In the genomic region with DNA sequence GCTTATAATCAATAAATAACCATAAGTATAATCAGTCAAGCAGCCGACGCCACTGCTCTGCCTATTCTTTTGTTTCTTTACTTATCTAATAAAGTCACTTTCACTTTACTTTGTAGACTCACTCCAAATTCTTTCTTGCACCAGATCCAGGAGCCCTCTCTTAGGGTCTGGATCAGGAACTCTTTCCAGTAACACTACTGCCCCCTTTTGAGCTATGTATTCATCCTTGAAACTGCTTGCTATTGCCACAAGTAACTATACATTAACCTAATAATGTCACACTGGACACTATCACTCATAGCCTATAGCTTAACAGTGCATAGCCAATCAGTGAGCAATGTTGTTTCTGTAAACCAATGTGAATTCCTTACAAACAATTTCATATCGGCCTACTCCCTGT, we compare ENCODE assay signal across 14 cellular contexts. TPM values are rescaled to one million over a fixed set of nuclear protein-coding genes. Genes with fewer than 3 reads are reported as not detected.
DNase-seq lines count a peak whose midpoint lies in the region; ATAC-seq and TF ChIP-seq lines count a peak whose summit lies in the region.
"Had no signal": no experiment of that assay in that cellular context is flagged by ENCODE, and none has a peak within 500 bp of the region (broad histone marks: within the 10 kb centered on the region; RNA-seq: fewer than 3 reads in every experiment).

No MANE protein-coding gene starts in this region.

- peak; percentile 36 for TF ChIP-seq CTCF in AG10803 (conservative IDR thresholded peaks at IDR 0.05; ENCODE audit: low read length)
- TF ChIP-seq CTCF in HCT116 (IDR thresholded peaks at IDR 0.05 in 2 of 3, conservative IDR thresholded peaks at IDR 0.05 in 1 of 3; ENCODE audit: borderline replicate concordance in 1 of 3, insufficient read depth in 1 of 3, low read depth in 2 of 3, low read length in 2 of 3): peak in 1 of 3 experiments; percentile 24; a peak in 1 of 6 replicates
- TF ChIP-seq CTCF in astrocyte of the cerebellum (IDR thresholded peaks at IDR 0.05; ENCODE audit: low read depth, low read length, missing control alignments): peak; percentile 27

- RAD21 ChIA-PET in HCT116 (lab: Charles Lee; ENCODE audit: low non-redundant PET in 1 of 2, low total read pairs in 2 of 2, uncharacterized antibody in 2 of 2, unreplicated experiment in 2 of 2): interaction anchor here in 1 of 2 experiments (0.6 kb wide), 1 partner anchor 28 kb away, joined by 3 read pairs; no protein-coding TSS in a partner anchor

- ATAC-seq in HCT116 (peak; percentile 60; the same call in 1 of the 2 replicates), left lobe of liver (no peak)
- ATAC-seq: naive thymus-derived CD4-positive, alpha-beta T cell; T-cell had no signal

- H3K27ac ChIP-seq in HCT116 (ENCODE audit: low read depth, low read length): no peak overlapping the region

- POLR2A ChIA-PET in HCT116 (lab: Charles Lee): no interaction called here

- H3K4me3 ChIP-seq in AG10803 (ENCODE audit: low read length): no peak overlapping the region
- H3K4me3 ChIP-seq in HCT116 (replicated peaks in 1 of 2; ENCODE audit: low read depth in 1 of 2, low read length in 2 of 2): no peak overlapping the region
- no peak overlapping the region for H3K4me3 ChIP-seq in astrocyte of the cerebellum (ENCODE audit: low read depth, low read length)

- no peaks in the 10 kb centered on the region for H4K20me1 ChIP-seq in HCT116 (ENCODE audit: insufficient read depth)

- BruUV-seq in HCT116 (replicated peaks; lab: Mats Ljungman, UMichigan): no TSS peak

- H3K9me2 ChIP-seq in HCT116 (ENCODE audit: insufficient read depth): no peaks in the 10 kb centered on the region

- no peaks in the 10 kb centered on the region for H3K79me2 ChIP-seq in HCT116 (ENCODE audit: insufficient read depth, low read length)

- TF ChIP-seq RAD21 in HCT116 (IDR thresholded peaks at IDR 0.05; ENCODE audit: low read depth): peak; percentile 24; the same call in 1 of the 2 replicates

- no peak overlapping the region for H2AFZ ChIP-seq in HCT116 (ENCODE audit: low read depth, low read length, poor library complexity, severe bottlenecking)

- peaks cover 0 to 5% of the 10 kb centered on the region in 2 experiments; a peak in 1 of 4 replicates for H3K4me1 ChIP-seq in HCT116 (ENCODE audit: control insufficient read depth in 1 of 2, insufficient read depth in 2 of 2, low read length in 2 of 2)

- CTCF ChIA-PET in HCT116 (lab: Charles Lee): interaction anchor here (1.0 to 2.2 kb wide), 3 partner anchors 9 to 52 kb away, joined by 3 to 5 read pairs (median 3); no protein-coding TSS in a partner anchor

- H3K9me3 ChIP-seq in HCT116 (ENCODE audit: control insufficient read depth in 1 of 2, insufficient read depth in 1 of 2, low read depth in 1 of 2, low read length in 2 of 2): no peaks in the 10 kb centered on the region

- in situ Hi-C loops in astrocyte of the cerebellum (cut with HindIII; ENCODE audit: low sequenced_read_pairs): no loop called here

- DNase-seq in AG10803 (ENCODE audit: low read depth): no peak
- no peak for DNase-seq in HCT116 (ENCODE audit: low read depth, low spot score)
- DNase-seq in astrocyte of the cerebellum (ENCODE audit: low read depth): no peak
- DNase-seq in islet precursor cell: peak; percentile 50
- no peak for DNase-seq in A172 (ENCODE audit: low spot score)
- no peak for DNase-seq in NCI-H1417 (lab: John Stamatoyannopoulos, UW)
- DNase-seq in left lobe of liver (ENCODE audit: low spot score): no peak
- no peak for DNase-seq in activated CD4-positive, alpha-beta T cell treated with anti-CD3 and anti-CD28 coated beads for 48 hours
- DNase-seq: activated CD4-positive, alpha-beta T cell treated with anti-CD3 and anti-CD28 coated beads, Interleukin-2, amount 50 U/mL, for 48 hours; activated naive CD4-positive, alpha-beta T cell treated with Interleukin-2 at 50 U/mL for 16 hours; DND-41; naive thymus-derived CD4-positive, alpha-beta T cell; NK-92 treated with Interleukin-12 subunit alpha and Interleukin-12 subunit beta, amount 100 ng/mL, for 24 hours; T-cell had no signal

- intact Hi-C loops in HCT116 (cut with micrococcal nuclease): no loop called here

- peaks cover 4% of the 10 kb centered on the region; the same call in 1 of the 2 replicates for H3K27me3 ChIP-seq in HCT116 (ENCODE audit: insufficient read depth, low read length)

- H3K9ac ChIP-seq in HCT116 (ENCODE audit: low read length): no peak overlapping the region

- H3K36me3 ChIP-seq in HCT116 (ENCODE audit: control insufficient read depth in 1 of 2, insufficient read depth in 2 of 2, low read length in 2 of 2): no peaks in the 10 kb centered on the region

- H3K4me2 ChIP-seq in HCT116 (ENCODE audit: low read length): no peak overlapping the region

- no peak for TF ChIP-seq POLR2A in HCT116 (IDR thresholded peaks at IDR 0.05; ENCODE audit: borderline replicate concordance, extremely low read depth, insufficient read depth, insufficient read length)

TF ChIP-seq in HCT116, 20 proteins besides CTCF, POLR2A, EP300 and RAD21:
- TF ChIP-seq JUND (IDR thresholded peaks at IDR 0.05) (no peak), SP1 (IDR thresholded peaks at IDR 0.05; ENCODE audit: low read depth) (no peak), SIN3A (IDR thresholded peaks at IDR 0.05; ENCODE audit: low read depth) (no peak), SRF (IDR thresholded peaks at IDR 0.05; ENCODE audit: low read depth) (no peak), ELF1 (IDR thresholded peaks at IDR 0.05; ENCODE audit: borderline replicate concordance, low read depth) (no peak), CEBPB (IDR thresholded peaks at IDR 0.05; ENCODE audit: low read depth) (no peak), ZBTB33 (IDR thresholded peaks at IDR 0.05; ENCODE audit: extremely low read depth, insufficient replicate concordance, low read length) (no peak), CBX3 (IDR thresholded peaks at IDR 0.05; ENCODE audit: low read depth) (no peak), REST (IDR thresholded peaks at IDR 0.05; ENCODE audit: low read depth) (no peak), EZH2 (IDR thresholded peaks at IDR 0.05) (no peak)
- TF ChIP-seq, protein P1, sequence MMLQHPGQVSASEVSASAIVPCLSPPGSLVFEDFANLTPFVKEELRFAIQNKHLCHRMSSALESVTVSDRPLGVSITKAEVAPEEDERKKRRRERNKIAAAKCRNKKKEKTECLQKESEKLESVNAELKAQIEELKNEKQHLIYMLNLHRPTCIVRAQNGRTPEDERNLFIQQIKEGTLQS (IDR thresholded peaks at IDR 0.05): no peak
- TF ChIP-seq, protein P2, sequence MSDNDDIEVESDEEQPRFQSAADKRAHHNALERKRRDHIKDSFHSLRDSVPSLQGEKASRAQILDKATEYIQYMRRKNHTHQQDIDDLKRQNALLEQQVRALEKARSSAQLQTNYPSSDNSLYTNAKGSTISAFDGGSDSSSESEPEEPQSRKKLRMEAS (IDR thresholded peaks at IDR 0.05): no peak

RNA-seq across cellular contexts. Expression of gene NID2, which starts 2.8 kb away (rescaled TPM):
- total RNA-seq in HCT116 (2021; ENCODE audit: unreplicated experiment) (0.84 TPM), left lobe of liver (2.6 TPM)
- 0.12 and 0.31 TPM in 2 replicates for polyA plus RNA-seq in HCT116 (2012)
- total RNA-seq in A172 (2014; rRNA removed; shearing (Covaris generic)): not detected in 2 replicates
